Comparison of ENCODE assay signal across 8 cellular contexts in genomic region chr5:119355636-119356383, GRCh38.
DNase-seq lines count a peak whose midpoint lies in the region; ATAC-seq and TF ChIP-seq lines count a peak whose summit lies in the region.

Gene TNFAIP8 (plus strand): TSS chr5:119356019. CDS start chr5:119356091, 72 bp downstream.

- DNase-seq in T-helper 22 cell (ENCODE audit: low read depth) (peak; percentile 49), brain microvascular endothelial cell (peak; percentile 50), iPS-NIHi11 (ENCODE audit: low spot score) (peak; percentile 83), NCI-H187 treated with DMSO at 0.1 percent for 48 hours (lab: John Stamatoyannopoulos, UW) (no peak)

- peak within 1 kb of the TSS; percentile 62 for H2AFZ ChIP-seq in ACC112 (ENCODE audit: low read length, unreplicated experiment)

- TF ChIP-seq CTCF in brain microvascular endothelial cell (IDR thresholded peaks at IDR 0.05; ENCODE audit: low read depth, low read length, missing control alignments), result no peak

- ATAC-seq in HG03342 (IDR thresholded peaks at IDR 0.05; ENCODE audit: unreplicated experiment), result peak; percentile 40

- H3K36me3 ChIP-seq in ACC112 (ENCODE audit: insufficient read depth, low read length) (no peaks in the 10 kb centered on the region), brain microvascular endothelial cell (replicated peaks) (no peaks in the 10 kb centered on the region)

- peaks cover 7% of the 10 kb centered on the region for H3K79me2 ChIP-seq in ACC112 (ENCODE audit: control insufficient read depth, insufficient read depth, low read length, unreplicated experiment)

- peak within 1 kb of the TSS; percentile 23; the same call in 1 of the 2 replicates for H3K27ac ChIP-seq in ACC112 (ENCODE audit: low read depth, low read length)
- H3K27ac ChIP-seq in brain microvascular endothelial cell, result peak within 1 kb of the TSS; percentile 13
- H3K27ac ChIP-seq in skin epidermis, result peak within 1 kb of the TSS; percentile 28 to 95 (median 81)

- H3K27me3 ChIP-seq in ACC112 (ENCODE audit: insufficient read depth, low read length) (no peaks in the 10 kb centered on the region), brain microvascular endothelial cell (replicated peaks) (no peaks in the 10 kb centered on the region)

- peak within 1 kb of the TSS; percentile 84 for H3K4me3 ChIP-seq in ACC112 (ENCODE audit: low read depth, low read length)
- peak within 1 kb of the TSS; percentile 73 for H3K4me3 ChIP-seq in brain microvascular endothelial cell (ENCODE audit: low read depth, low read length)
- peak within 1 kb of the TSS; percentile 35 to 60 (median 53) for H3K4me3 ChIP-seq in skin epidermis

- TF ChIP-seq POLR2A in GM19099 (IDR thresholded peaks at IDR 0.05; ENCODE audit: extremely low read depth, insufficient read length, low read depth), result peak; percentile 67

- peaks cover 14% of the 10 kb centered on the region for H3K4me1 ChIP-seq in ACC112 (ENCODE audit: control insufficient read depth, insufficient read depth, low read length, unreplicated experiment)

- in situ Hi-C loops in brain microvascular endothelial cell (cut with HindIII; ENCODE audit: low pct_ligation_motif_present, low sequenced_read_pairs), result no loop called here

Comparison
In these comparisons a context has a peak if more than half of its experiments do, and no peak if none do; other contexts are left out.
1. H3K27ac ChIP-seq: peak in every context shown above with its lines; median percentile 81 in skin epidermis; 23 in ACC112; 13 in brain microvascular endothelial cell.